3 cellular contexts compared by ENCODE assay signal in genomic region chr3:131586277-131586676, GRCh38.
"Had no signal": no experiment of that assay in that cellular context is flagged by ENCODE, and none has a peak within 500 bp of the region (broad histone marks: within the 10 kb centered on the region; RNA-seq: fewer than 3 reads in every experiment).

No MANE protein-coding gene starts in this region.

- DNase-seq: GDM1, GF-D8 had no signal

- H3K4me3 ChIP-seq: GM12878 had no signal

- ATAC-seq: GM12878 had no signal
